ENCODE assay signal across 17 cellular contexts in genomic region chr21:33132054-33132453, GRCh38.
DNase-seq lines count a peak whose midpoint lies in the region; ATAC-seq and TF ChIP-seq lines count a peak whose summit lies in the region.
"Had no signal": no experiment of that assay in that cellular context is flagged by ENCODE, and none has a peak within 500 bp of the region (broad histone marks: within the 10 kb centered on the region; RNA-seq: fewer than 3 reads in every experiment).

No MANE protein-coding gene starts in this region.

- H3K36me3 ChIP-seq in SJCRH30: no peaks in the 10 kb centered on the region

- DNase-seq in DMS53 (lab: John Stamatoyannopoulos, UW): peak; percentile 25
- DNase-seq in DMS53 treated with DMSO at 0.1 percent for 48 hours (lab: John Stamatoyannopoulos, UW; ENCODE audit: unreplicated experiment): no peak
- no peak for DNase-seq in LNCaP clone FGC (ENCODE audit: low read depth)
- DNase-seq in choroid plexus epithelial cell (ENCODE audit: low read depth): no peak
- no peak for DNase-seq in retinal pigment epithelial cell (ENCODE audit: low read depth)
- no peak for DNase-seq in SJCRH30
- DNase-seq in NCI-H69 (lab: John Stamatoyannopoulos, UW): no peak
- DNase-seq: 8988T; activated CD4-positive, alpha-beta T cell treated with anti-CD3 and anti-CD28 coated beads for 48 hours; activated naive CD8-positive, alpha-beta T cell treated with anti-CD3 and anti-CD28 coated beads, Interleukin-2, amount 50 U/mL, for 24 hours; activated T-cell treated with anti-CD3 and anti-CD28 coated beads, Interleukin-2, amount 50 U/mL, for 24 hours; NCI-H1105; NCI-H345; nucleus accumbens; OCI-M1; small intestine had no signal

- H3K4me3 ChIP-seq in LNCaP clone FGC (ENCODE audit: low read depth, low read length) (no peak overlapping the region), choroid plexus epithelial cell (ENCODE audit: low read depth, low read length) (no peak overlapping the region), retinal pigment epithelial cell (ENCODE audit: low read length) (no peak overlapping the region), SJCRH30 (no peak overlapping the region)

- H3K27me3 ChIP-seq in SJCRH30: peaks cover 9% of the 10 kb centered on the region

- TF ChIP-seq CTCF in LNCaP clone FGC (IDR thresholded peaks at IDR 0.05; ENCODE audit: control insufficient read depth, extremely low read depth, insufficient read depth) (peak; percentile 10; the same call in 1 of the 2 replicates), choroid plexus epithelial cell (conservative IDR thresholded peaks at IDR 0.05; ENCODE audit: low read depth, low read length) (peak; percentile 34), retinal pigment epithelial cell (conservative IDR thresholded peaks at IDR 0.05; ENCODE audit: low read depth, low read length) (peak; percentile 28)

- no peaks in the 10 kb centered on the region for H3K9me3 ChIP-seq in SJCRH30 (replicated peaks)

- no peak overlapping the region for H3K27ac ChIP-seq in SJCRH30

- H3K4me1 ChIP-seq in SJCRH30: no peaks in the 10 kb centered on the region

- no peak for ATAC-seq in GM19351 (IDR thresholded peaks at IDR 0.05; ENCODE audit: unreplicated experiment)
- ATAC-seq: activated naive CD8-positive, alpha-beta T cell treated with anti-CD3 and anti-CD28 coated beads, Interleukin-2, amount 50 U/mL, for 24 hours had no signal
